22 cellular contexts compared by ENCODE assay signal in the genomic region with DNA sequence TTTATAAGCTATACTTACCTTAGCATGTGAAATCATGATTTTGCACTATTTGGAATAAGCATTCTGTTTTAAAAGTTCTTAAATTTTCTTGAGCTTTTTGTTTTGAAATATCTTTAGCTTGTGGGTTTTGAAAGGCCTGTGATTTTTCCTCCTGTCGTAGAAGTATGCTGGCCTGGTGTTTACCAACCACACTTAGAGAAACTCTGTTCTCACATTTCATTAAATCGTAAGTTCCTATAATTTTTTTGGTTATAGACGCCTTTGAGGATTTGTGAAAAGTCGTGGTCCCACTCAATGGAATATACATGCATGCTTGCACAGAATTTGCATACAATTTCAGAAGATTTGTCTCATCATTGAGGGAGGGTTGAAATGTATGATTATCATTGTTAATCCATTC.
DNase-seq lines count a peak whose midpoint lies in the region; ATAC-seq, FAIRE-seq and TF ChIP-seq lines count a peak whose summit lies in the region.
"Had no signal": no experiment of that assay in that cellular context is flagged by ENCODE, and none has a peak within 500 bp of the region (broad histone marks: within the 10 kb centered on the region; RNA-seq: fewer than 3 reads in every experiment).

No MANE protein-coding gene starts in this region.

- POLR2A ChIA-PET in A549 (lab: Yijun Ruan, JAX), result no interaction called here

- no peak for TF ChIP-seq RAD21 in A549 (conservative IDR thresholded peaks at IDR 0.05 in 1 of 2, IDR thresholded peaks at IDR 0.05 in 1 of 2)

- H3K27ac Mint-ChIP-seq in osteocyte (ENCODE audit: unreplicated experiment) (peak overlapping the region; percentile 81), natural killer cell (no peak overlapping the region)
- H3K27ac Mint-ChIP-seq: activated CD4-positive, alpha-beta memory T cell treated with anti-CD3 and anti-CD28 coated beads for 36 hours; IgD-negative memory B cell had no signal

- TF ChIP-seq POLR2A in A549 (IDR thresholded peaks at IDR 0.05; ENCODE audit: low read length), result no peak

- H3K27me3 Mint-ChIP-seq in osteocyte (ENCODE audit: unreplicated experiment) (no peaks in the 10 kb centered on the region), natural killer cell (ENCODE audit: low read depth in 2 of 2) (no peaks in the 10 kb centered on the region)
- H3K27me3 Mint-ChIP-seq: activated CD4-positive, alpha-beta memory T cell treated with anti-CD3 and anti-CD28 coated beads for 36 hours; IgD-negative memory B cell had no signal

- H3K4me1 Mint-ChIP-seq in osteocyte (ENCODE audit: unreplicated experiment) (peaks cover 75% of the 10 kb centered on the region), natural killer cell (peaks cover 24 to 30% of the 10 kb centered on the region in 2 donors)

- peak overlapping the region; percentile 24 for H3K4me3 Mint-ChIP-seq in osteocyte (ENCODE audit: unreplicated experiment)
- no peak overlapping the region for H3K4me3 Mint-ChIP-seq in natural killer cell
- H3K4me3 Mint-ChIP-seq: activated CD4-positive, alpha-beta memory T cell treated with anti-CD3 and anti-CD28 coated beads for 36 hours had no signal

- ATAC-seq in A549 (no peak), natural killer cell (no peak), HG02938 (IDR thresholded peaks at IDR 0.05; ENCODE audit: unreplicated experiment) (no peak)

- CTCF ChIA-PET in A549 (lab: Yijun Ruan, JAX), result no interaction called here

- H3K36me3 Mint-ChIP-seq in osteocyte (ENCODE audit: unreplicated experiment) (peaks cover 28% of the 10 kb centered on the region), natural killer cell (no peaks in the 10 kb centered on the region)

- H3K4me2 ChIP-seq in A549, result peak overlapping the region; percentile 54

- TF ChIP-seq EP300 in A549 (IDR thresholded peaks at IDR 0.05), result no peak

- no peak for DNase-seq in A549 (ENCODE audit: low read depth in 1 of 2, low spot score in 1 of 2)
- DNase-seq in M059J (ENCODE audit: low read depth), result peak; percentile 31
- peak; percentile 60 for DNase-seq in choroid plexus epithelial cell (ENCODE audit: low read depth)
- DNase-seq in osteocyte (ENCODE audit: extremely low spot score, unreplicated experiment), result no peak
- no peak for DNase-seq in natural killer cell
- no peak for DNase-seq in NCI-H187 treated with DMSO at 0.1 percent for 48 hours (lab: John Stamatoyannopoulos, UW)
- no peak for DNase-seq in COLO829 (ENCODE audit: low spot score)
- DNase-seq: activated CD4-positive, alpha-beta memory T cell treated with anti-CD3 and anti-CD28 coated beads for 36 hours; C1 segment of cervical spinal cord; caudate nucleus; foreskin melanocyte; MG63; NCI-H1417; NCI-H2107; NCI-H510A; NK-92 treated with Interleukin-12 subunit alpha and Interleukin-12 subunit beta, amount 100 ng/mL, for 24 hours; Peyer's patch; right cardiac atrium; stimulated activated CD4-positive, alpha-beta T cell treated with anti-CD3 and anti-CD28 coated beads, Interleukin-15, amount 100 ng/mL, for 24 hours; stimulated activated CD8-positive, alpha-beta memory T cell treated with anti-CD3 and anti-CD28 coated beads, Interleukin-4, amount 100 ng/mL, for 48 hours had no signal

- H3K27ac ChIP-seq in A549, result peak overlapping the region; percentile 40 to 47; a peak in 3 of 6 replicates
- H3K27ac ChIP-seq: Peyer's patch had no signal

- H3K9me3 Mint-ChIP-seq in osteocyte (ENCODE audit: unreplicated experiment), result peaks cover 13% of the 10 kb centered on the region
- H3K9me3 Mint-ChIP-seq in natural killer cell, result no peaks in the 10 kb centered on the region
- H3K9me3 Mint-ChIP-seq: activated CD4-positive, alpha-beta memory T cell treated with anti-CD3 and anti-CD28 coated beads for 36 hours had no signal

- no peaks in the 10 kb centered on the region for H3K9me3 ChIP-seq in A549
- H3K9me3 ChIP-seq: MG63, Peyer's patch had no signal

- TF ChIP-seq CTCF in A549 (IDR thresholded peaks at IDR 0.05) (no peak), choroid plexus epithelial cell (conservative IDR thresholded peaks at IDR 0.05; ENCODE audit: low read depth, low read length) (no peak), osteocyte (IDR thresholded peaks at IDR 0.05) (no peak), natural killer cell (IDR thresholded peaks at IDR 0.05) (no peak)

- intact Hi-C loops in natural killer cell (cut with micrococcal nuclease), result no loop called here

- H3K4me3 ChIP-seq in A549 (no peak overlapping the region), choroid plexus epithelial cell (ENCODE audit: low read depth, low read length) (no peak overlapping the region)
- H3K4me3 ChIP-seq: MG63, Peyer's patch had no signal

- 66% methylated on average over 4 of the region's 4 CpGs for WGBS in A549 (ENCODE audit: missing lambda C conversion rate)

- H3K4me1 ChIP-seq in A549, result peaks cover 51% of the 10 kb centered on the region

- no peak for FAIRE-seq in A549 (lab: Jason Lieb, UNC)

TF ChIP-seq in A549, 52 proteins besides CTCF, POLR2A, EP300 and RAD21:
- no peak for TF ChIP-seq MAZ (IDR thresholded peaks at IDR 0.05; ENCODE audit: borderline replicate concordance, low read depth, low read length)
- TF ChIP-seq FOSL2 (IDR thresholded peaks at IDR 0.05), result no peak
- no peak for TF ChIP-seq FOSL2 (CRISPR knock-in tag; IDR thresholded peaks at IDR 0.05)
- TF ChIP-seq NR3C1 (IDR thresholded peaks at IDR 0.05), result no peak
- TF ChIP-seq ZC3H11A (IDR thresholded peaks at IDR 0.05), result no peak
- TF ChIP-seq NPAS2 (CRISPR knock-in tag; IDR thresholded peaks at IDR 0.05; ENCODE audit: borderline replicate concordance), result no peak
- TF ChIP-seq RCOR1 (IDR thresholded peaks at IDR 0.05; ENCODE audit: low read depth, low read length), result no peak
- TF ChIP-seq FOXS1 (CRISPR knock-in tag; IDR thresholded peaks at IDR 0.05), result no peak
- no peak for TF ChIP-seq ESRRA (IDR thresholded peaks at IDR 0.05; ENCODE audit: borderline replicate concordance, low read length)
- TF ChIP-seq CBX2 (IDR thresholded peaks at IDR 0.05; ENCODE audit: borderline replicate concordance, low read depth), result no peak
- TF ChIP-seq CHD2 (IDR thresholded peaks at IDR 0.05; ENCODE audit: low read length, partially characterized antibody), result no peak
- no peak for TF ChIP-seq HOXA7 (CRISPR knock-in tag; IDR thresholded peaks at IDR 0.05)
- TF ChIP-seq BHLHE40 (IDR thresholded peaks at IDR 0.05; ENCODE audit: low read depth, low read length), result no peak
- no peak for TF ChIP-seq HOXB13 (CRISPR knock-in tag; IDR thresholded peaks at IDR 0.05; ENCODE audit: low read depth)

Comparison
In these comparisons a context has a peak if more than half of its experiments do, and no peak if none do; other contexts are left out.
1. DNase-seq: peak in M059J (single experiment) and choroid plexus epithelial cell (single experiment); none in A549 (0 of 2), osteocyte (single experiment), natural killer cell (single experiment), NCI-H187 treated with DMSO at 0.1 percent for 48 hours (single experiment) and COLO829 (single experiment).